ENCODE assay signal across 10 cellular contexts in genomic region chr5:135245521-135246499, GRCh38.
A peak's percentile ranks its signal among the peaks of the same experiment; 100 is the strongest.
DNase-seq lines count a peak whose midpoint lies in the region; ATAC-seq and TF ChIP-seq lines count a peak whose summit lies in the region.
"Had no signal": no experiment of that assay in that cellular context is flagged by ENCODE, and none has a peak within 500 bp of the region (broad histone marks: within the 10 kb centered on the region; RNA-seq: fewer than 3 reads in every experiment).

No MANE protein-coding gene starts in this region.

- peaks cover 77% of the 10 kb centered on the region for H3K4me1 Mint-ChIP-seq in brain

- intact Hi-C loops in lower leg skin (cut with DNase I; ENCODE audit: low total_unique reads), result no loop called here

- DNase-seq in ACHN (peak; percentile 30), LHCN-M2 (ENCODE audit: low read depth) (peak; percentile 62), lower leg skin (ENCODE audit: low spot score in 2 of 2) (peak; percentile 15 to 80), NCI-H1105 treated with DMSO at 0.1 percent for 48 hours (lab: John Stamatoyannopoulos, UW) (no peak), NCI-H1930 (lab: John Stamatoyannopoulos, UW) (no peak)
- DNase-seq: activated naive CD4-positive, alpha-beta T cell treated with anti-CD3 and anti-CD28 coated beads for 36 hours; right cardiac atrium had no signal

- H3K27me3 Mint-ChIP-seq in brain, result no peaks in the 10 kb centered on the region

- H3K4me3 ChIP-seq in lower leg skin (ENCODE audit: low read depth, poor library complexity, severe bottlenecking), result no peak overlapping the region

- H3K9me3 Mint-ChIP-seq in brain, result peaks cover 0 to 5% (median 0%) of the 10 kb centered on the region in 5 experiments
- H3K9me3 Mint-ChIP-seq: activated naive CD4-positive, alpha-beta T cell treated with anti-CD3 and anti-CD28 coated beads for 36 hours had no signal

- TF ChIP-seq CTCF in brain (conservative IDR thresholded peaks at IDR 0.05) (no peak), lower leg skin (IDR thresholded peaks at IDR 0.05) (no peak)

- peak overlapping the region in 3 of 5 experiments; percentile 55 to 93 (median 63) for H3K27ac Mint-ChIP-seq in brain
- H3K27ac Mint-ChIP-seq: activated naive CD4-positive, alpha-beta T cell treated with anti-CD3 and anti-CD28 coated beads for 36 hours had no signal

- ATAC-seq in HG03139 (IDR thresholded peaks at IDR 0.05; ENCODE audit: unreplicated experiment) (no peak), HG02798 (IDR thresholded peaks at IDR 0.05; ENCODE audit: poor library complexity, unreplicated experiment) (no peak)

- in situ Hi-C loops in ACHN (cut with HindIII; ENCODE audit: low pct_ligation_motif_present, low pct_unique_long_range_greater_than_20kb, low sequenced_read_pairs), result no loop called here

- H3K36me3 Mint-ChIP-seq in brain, result no peaks in the 10 kb centered on the region

- no peak for TF ChIP-seq POLR2A in lower leg skin (IDR thresholded peaks at IDR 0.05)

- H3K4me3 Mint-ChIP-seq in brain, result no peak overlapping the region
- H3K4me3 Mint-ChIP-seq: activated naive CD4-positive, alpha-beta T cell treated with anti-CD3 and anti-CD28 coated beads for 36 hours had no signal

- 40 to 55% methylated on average over 8 of the region's 8 CpGs for WGBS in lower leg skin, 2 donors

Comparison
In these comparisons a context has a peak if more than half of its experiments do, and no peak if none do; other contexts are left out.
1. DNase-seq: peak in ACHN (single experiment), LHCN-M2 (single experiment) and lower leg skin (2 of 2); none in NCI-H1105 treated with DMSO at 0.1 percent for 48 hours (single experiment) and NCI-H1930 (0 of 2).